19 cellular contexts compared by ENCODE assay signal in genomic region chr4:114078636-114079035, GRCh38.
DNase-seq lines count a peak whose midpoint lies in the region; ATAC-seq and TF ChIP-seq lines count a peak whose summit lies in the region.
"Had no signal": no experiment of that assay in that cellular context is flagged by ENCODE, and none has a peak within 500 bp of the region (broad histone marks: within the 10 kb centered on the region; RNA-seq: fewer than 3 reads in every experiment).

No MANE protein-coding gene starts in this region.

- no peaks in the 10 kb centered on the region for H3K9me3 ChIP-seq in GM23248 (ENCODE audit: low read depth)
- H3K9me3 ChIP-seq: Caco-2 had no signal

- H3K79me2 ChIP-seq in GM23248 (ENCODE audit: insufficient read depth), result no peaks in the 10 kb centered on the region

- peaks cover 29% of the 10 kb centered on the region for H3K4me1 ChIP-seq in GM23248 (ENCODE audit: insufficient read depth)
- H3K4me1 ChIP-seq: Caco-2 had no signal

- no peak for ATAC-seq in HG03565 (IDR thresholded peaks at IDR 0.05; ENCODE audit: unreplicated experiment)

- peaks cover 34% of the 10 kb centered on the region for H3F3A ChIP-seq in GM23248 (ENCODE audit: insufficient read depth)

- no peak overlapping the region for H2AFZ ChIP-seq in GM23248
- H2AFZ ChIP-seq: PC-9 had no signal

- H4K20me1 ChIP-seq in GM23248 (ENCODE audit: insufficient read depth), result no peaks in the 10 kb centered on the region

- peak overlapping the region; percentile 65; the same call in 1 of the 2 replicates for H3K27ac ChIP-seq in GM23248
- H3K27ac ChIP-seq: PC-9, SJSA1 had no signal

- in situ Hi-C loops in GM23248 (cut with MboI), result no loop called here

- TF ChIP-seq CTCF in fibroblast of villous mesenchyme (IDR thresholded peaks at IDR 0.05; ENCODE audit: insufficient read depth, low read depth, low read length), result no peak

- POLR2A ChIA-PET in HEK293T (lab: Yijun Ruan, JAX), result no interaction called here

- no peak overlapping the region for H3K9ac ChIP-seq in GM23248

- CTCF ChIA-PET in HEK293T (lab: Yijun Ruan, JAX), result no interaction called here

- H3K4me3 ChIP-seq in GM23248, result no peak overlapping the region
- no peak overlapping the region for H3K4me3 ChIP-seq in fibroblast of villous mesenchyme (ENCODE audit: low read depth, low read length)
- H3K4me3 ChIP-seq: PC-9, SJSA1 had no signal

- H3K36me3 ChIP-seq in GM23248 (ENCODE audit: low read depth), result no peaks in the 10 kb centered on the region
- H3K36me3 ChIP-seq: SJSA1 had no signal

- H3K27me3 ChIP-seq in GM23248 (replicated peaks; ENCODE audit: insufficient read depth), result no peaks in the 10 kb centered on the region
- H3K27me3 ChIP-seq: SJSA1 had no signal

- H3K9me2 ChIP-seq in GM23248 (ENCODE audit: insufficient read depth), result no peaks in the 10 kb centered on the region

- DNase-seq in A172 (ENCODE audit: low spot score) (peak; percentile 0), GM23248 (peak; percentile 30), astrocyte of the hippocampus (ENCODE audit: low read depth, low spot score) (peak; percentile 10), fibroblast of villous mesenchyme (ENCODE audit: low read depth) (peak; percentile 31), HEK293T (ENCODE audit: extremely low spot score) (no peak)
- DNase-seq in stimulated activated CD4-positive, alpha-beta T cell treated with anti-CD3 and anti-CD28 coated beads, Interleukin-12 subunit alpha, Interleukin-12 subunit beta, amount 100 ng/mL, for 4 hours, result no peak
- no peak for DNase-seq in activated naive CD4-positive, alpha-beta T cell (lab: John Stamatoyannopoulos, UW)
- DNase-seq: 8988T; Caco-2; CD4-positive, CD25-positive, alpha-beta regulatory T cell; KG1; NCI-H1048; NCI-H2081 treated with DMSO at 0.1 percent for 48 hours; NCI-H510A treated with DMSO at 0.1 percent for 48 hours; NCI-H82; PC-9; SW 1271 had no signal

- H3K4me2 ChIP-seq in GM23248 (ENCODE audit: unreplicated experiment), result no peak overlapping the region
- H3K4me2 ChIP-seq: PC-9 had no signal

TF ChIP-seq in HEK293T, 16 proteins besides CTCF, POLR2A, EP300 and RAD21:
- no peak for TF ChIP-seq ELF4 (IDR thresholded peaks at IDR 0.05)
- TF ChIP-seq LEF1 (IDR thresholded peaks at IDR 0.05; ENCODE audit: borderline replicate concordance), result no peak
- no peak for TF ChIP-seq ZNF384 (IDR thresholded peaks at IDR 0.05)

Comparison
In these comparisons a context has a peak if more than half of its experiments do, and no peak if none do; other contexts are left out.
1. DNase-seq: peak in A172 (single experiment), GM23248 (single experiment), astrocyte of the hippocampus (single experiment) and fibroblast of villous mesenchyme (single experiment); none in HEK293T (single experiment), stimulated activated CD4-positive, alpha-beta T cell treated with anti-CD3 and anti-CD28 coated beads, Interleukin-12 subunit alpha, Interleukin-12 subunit beta, amount 100 ng/mL, for 4 hours (single experiment) and activated naive CD4-positive, alpha-beta T cell (0 of 4).